Comparison of ENCODE assay signal across 19 cellular contexts in the genomic region with DNA sequence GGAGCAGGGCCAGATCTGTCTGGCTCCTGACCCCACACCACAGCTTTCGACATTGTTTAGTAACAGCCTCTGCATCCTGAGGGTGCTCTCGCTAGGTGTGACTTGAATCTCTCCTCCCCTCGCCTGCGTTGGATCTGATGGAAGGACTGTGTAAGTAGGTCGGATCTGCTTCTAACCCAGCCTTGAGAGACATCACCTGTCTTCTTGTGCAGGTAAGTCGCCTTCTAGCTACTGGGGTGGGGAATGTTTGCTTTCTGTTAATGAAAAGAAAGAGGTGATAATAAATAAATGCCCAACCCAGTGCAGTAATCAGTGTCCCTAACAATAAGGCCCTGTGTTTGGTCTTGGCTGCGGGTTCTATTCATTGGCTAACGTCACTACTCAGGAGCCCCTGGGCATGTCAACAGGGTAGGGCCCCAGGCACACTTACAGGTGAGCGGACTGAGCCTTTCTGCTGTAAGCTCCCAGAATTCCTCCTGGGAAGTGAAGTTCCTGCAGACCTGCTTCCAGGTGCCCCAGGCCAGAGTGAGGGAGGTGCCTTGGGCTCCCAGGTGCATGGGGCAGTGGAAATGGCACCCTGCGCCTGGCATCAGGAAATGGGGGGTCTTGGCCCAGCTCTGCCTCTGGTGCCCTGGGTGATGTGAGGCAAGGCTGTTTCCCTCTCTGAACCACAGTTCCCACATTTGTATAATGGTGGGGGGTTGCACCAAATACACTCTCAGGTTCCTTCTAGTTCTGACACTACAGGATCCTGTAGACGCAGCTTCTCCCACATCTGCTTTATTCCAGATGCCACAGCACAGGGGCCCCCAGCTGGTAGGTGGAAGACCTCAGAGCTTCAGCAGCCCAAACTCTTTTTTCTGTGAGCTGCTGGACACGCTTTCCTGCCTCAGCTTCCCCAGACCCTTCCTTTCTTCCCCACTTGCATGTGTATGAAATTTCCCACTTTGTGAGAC. TPM values are rescaled to one million over a fixed set of nuclear protein-coding genes. Genes with fewer than 3 reads are reported as not detected.
DNase-seq lines count a peak whose midpoint lies in the region; ATAC-seq and TF ChIP-seq lines count a peak whose summit lies in the region.
"Had no signal": no experiment of that assay in that cellular context is flagged by ENCODE, and none has a peak within 500 bp of the region (broad histone marks: within the 10 kb centered on the region; RNA-seq: fewer than 3 reads in every experiment).

No MANE protein-coding gene starts in this region.

- H3K27ac ChIP-seq in esophagus (ENCODE audit: low read depth in 2 of 2, low read length in 1 of 2), result peak overlapping the region; percentile 29 to 43
- H3K27ac ChIP-seq: testis had no signal

- no peaks in the 10 kb centered on the region for H3K36me3 Mint-ChIP-seq in stimulated activated effector memory CD8-positive, alpha-beta T cell treated with anti-CD3 and anti-CD28 coated beads, Interleukin-12 subunit alpha, Interleukin-12 subunit beta, amount 100 ng/mL, for 72 hours
- H3K36me3 Mint-ChIP-seq in chondrocyte (ENCODE audit: low read depth), result no peaks in the 10 kb centered on the region

- no peak for TF ChIP-seq CTCF in chondrocyte (IDR thresholded peaks at IDR 0.05)

- H3K9me3 ChIP-seq in esophagus (ENCODE audit: control insufficient read depth in 2 of 2, insufficient read depth in 1 of 2, low read depth in 1 of 2, low read length in 1 of 2), result no peaks in the 10 kb centered on the region
- H3K9me3 ChIP-seq: testis had no signal

- peak; percentile 64 for DNase-seq in Jurkat, Clone E6-1 (ENCODE audit: low read depth, low spot score)
- DNase-seq in NOMO-1 (lab: John Stamatoyannopoulos, UW; ENCODE audit: unreplicated experiment in 2 of 2) (peak; percentile 27 to 68), chondrocyte (ENCODE audit: low spot score) (no peak), islet precursor cell (no peak)
- no peak for DNase-seq in stimulated activated effector memory CD8-positive, alpha-beta T cell treated with anti-CD3 and anti-CD28 coated beads, Interleukin-12 subunit alpha, Interleukin-12 subunit beta, amount 100 ng/mL, for 72 hours (ENCODE audit: low spot score in 2 of 2)
- DNase-seq: activated CD4-positive, alpha-beta T cell treated with anti-CD3 and anti-CD28 coated beads, Interleukin-2, amount 50 U/mL, for 48 hours; activated naive CD4-positive, alpha-beta T cell treated with anti-CD3 and anti-CD28 coated beads, Interleukin-2, amount 50 U/mL, for 16 hours; activated T-cell treated with anti-CD3 and anti-CD28 coated beads, Interleukin-2, amount 50 U/mL, for 24 hours; DMS153; foreskin fibroblast; NCI-H1694; NCI-H446 treated with DMSO at 0.1 percent for 48 hours; stimulated activated CD4-positive, alpha-beta T cell treated with anti-CD3 and anti-CD28 coated beads, Interleukin-4, amount 100 ng/mL, for 4 hours; stimulated activated CD8-positive, alpha-beta memory T cell treated with anti-CD3 and anti-CD28 coated beads, Interleukin-4, amount 100 ng/mL, for 48 hours; testis had no signal

- peaks cover 4 to 23% of the 10 kb centered on the region in 2 donors for H3K4me1 ChIP-seq in esophagus (ENCODE audit: control insufficient read depth in 2 of 2, insufficient read depth in 2 of 2, low read length in 1 of 2)
- H3K4me1 ChIP-seq: testis had no signal

- ATAC-seq in stimulated activated effector memory CD8-positive, alpha-beta T cell treated with anti-CD3 and anti-CD28 coated beads, Interleukin-12 subunit alpha, Interleukin-12 subunit beta, amount 100 ng/mL, for 72 hours, result no peak
- ATAC-seq in GM21367 (IDR thresholded peaks at IDR 0.05; ENCODE audit: unreplicated experiment), result no peak
- ATAC-seq: left lobe of liver had no signal

- H3K4me1 Mint-ChIP-seq in stimulated activated effector memory CD8-positive, alpha-beta T cell treated with anti-CD3 and anti-CD28 coated beads, Interleukin-12 subunit alpha, Interleukin-12 subunit beta, amount 100 ng/mL, for 72 hours, result peaks cover 43% of the 10 kb centered on the region
- H3K4me1 Mint-ChIP-seq in chondrocyte (ENCODE audit: low read depth), result peaks cover 3% of the 10 kb centered on the region

- no peaks in the 10 kb centered on the region for H3K27me3 Mint-ChIP-seq in chondrocyte (ENCODE audit: low read depth)
- H3K27me3 Mint-ChIP-seq: activated T-cell treated with anti-CD3 and anti-CD28 coated beads, Interleukin-2, amount 50 U/mL, for 24 hours had no signal

- H3K36me3 ChIP-seq in esophagus (ENCODE audit: control insufficient read depth in 2 of 2, insufficient read depth in 2 of 2, low read length in 1 of 2), result no peaks in the 10 kb centered on the region

- H3K27me3 ChIP-seq in esophagus (ENCODE audit: control insufficient read depth in 1 of 2, insufficient read depth in 2 of 2, low read length in 2 of 2), result no peaks in the 10 kb centered on the region
- H3K27me3 ChIP-seq: testis had no signal

- H3K27ac Mint-ChIP-seq in stimulated activated effector memory CD8-positive, alpha-beta T cell treated with anti-CD3 and anti-CD28 coated beads, Interleukin-12 subunit alpha, Interleukin-12 subunit beta, amount 100 ng/mL, for 72 hours, result peak overlapping the region; percentile 85
- H3K27ac Mint-ChIP-seq in chondrocyte (ENCODE audit: unreplicated experiment), result no peak overlapping the region
- H3K27ac Mint-ChIP-seq: activated T-cell treated with anti-CD3 and anti-CD28 coated beads, Interleukin-2, amount 50 U/mL, for 24 hours; B cell had no signal

- H3K4me3 Mint-ChIP-seq in stimulated activated effector memory CD8-positive, alpha-beta T cell treated with anti-CD3 and anti-CD28 coated beads, Interleukin-12 subunit alpha, Interleukin-12 subunit beta, amount 100 ng/mL, for 72 hours, result no peak overlapping the region
- H3K4me3 Mint-ChIP-seq in chondrocyte (ENCODE audit: unreplicated experiment), result no peak overlapping the region
- H3K4me3 Mint-ChIP-seq: activated T-cell treated with anti-CD3 and anti-CD28 coated beads, Interleukin-2, amount 50 U/mL, for 24 hours; B cell had no signal

- H3K4me3 ChIP-seq in Jurkat, Clone E6-1 (ENCODE audit: low read length), result no peak overlapping the region
- H3K4me3 ChIP-seq in esophagus (ENCODE audit: low read depth in 1 of 2, low read length in 2 of 2), result no peak overlapping the region
- H3K4me3 ChIP-seq: testis had no signal

- H3K9me3 Mint-ChIP-seq in stimulated activated effector memory CD8-positive, alpha-beta T cell treated with anti-CD3 and anti-CD28 coated beads, Interleukin-12 subunit alpha, Interleukin-12 subunit beta, amount 100 ng/mL, for 72 hours, result no peaks in the 10 kb centered on the region
- no peaks in the 10 kb centered on the region for H3K9me3 Mint-ChIP-seq in chondrocyte (ENCODE audit: low read depth)
- H3K9me3 Mint-ChIP-seq: activated T-cell treated with anti-CD3 and anti-CD28 coated beads, Interleukin-2, amount 50 U/mL, for 24 hours had no signal

- WGBS in esophagus, 2 donors, result 78% methylated on average over 12 of the region's 12 CpGs

RNA-seq across cellular contexts. Expression of a gene that starts 11.2 kb away (rescaled TPM):
- polyA plus RNA-seq in Jurkat, Clone E6-1 (2012; ENCODE audit: insufficient read depth, insufficient read length), result 3.1 TPM
- 10 to 100 TPM; 53.2 to 60.0 TPM for polyA plus RNA-seq in esophagus
- total RNA-seq in chondrocyte, result 93.0 to 163 TPM (median 156 TPM) in 3 replicates

Comparison
In these comparisons a context has a peak if more than half of its experiments do, and no peak if none do; other contexts are left out.
1. DNase-seq: peak in Jurkat, Clone E6-1 (single experiment) and NOMO-1 (2 of 2); none in stimulated activated effector memory CD8-positive, alpha-beta T cell treated with anti-CD3 and anti-CD28 coated beads, Interleukin-12 subunit alpha, Interleukin-12 subunit beta, amount 100 ng/mL, for 72 hours (0 of 2), chondrocyte (single experiment) and islet precursor cell (single experiment).